8 cellular contexts compared by ENCODE assay signal in genomic region chr1:46616277-46617107, GRCh38. TPM values are rescaled to one million over a fixed set of nuclear protein-coding genes. Genes with fewer than 3 reads are reported as not detected.
DNase-seq lines count a peak whose midpoint lies in the region; ATAC-seq and TF ChIP-seq lines count a peak whose summit lies in the region.

Gene MOB3C, minus strand, starts transcription at chr1:46616811. Its CDS starts 3,490 bp downstream, at chr1:46613321.

- CTCF ChIA-PET in T-cell (lab: Charles Lee), result interaction anchor here (0.6 to 1.8 kb wide), 9 partner anchors 10 to 646 kb away, joined by 3 to 11 read pairs (median 4); partner anchors contain the start of gene MKNK1 (in 2 of the 2)

- no peaks in the 10 kb centered on the region for H3K4me1 ChIP-seq in BE2C
- peaks cover 34 to 48% of the 10 kb centered on the region in 2 donors for H3K4me1 ChIP-seq in adrenal gland (replicated peaks in 1 of 2)
- H3K4me1 ChIP-seq in heart right ventricle, result peaks cover 25 to 54% (median 51%) of the 10 kb centered on the region in 9 donors
- H3K4me1 ChIP-seq in upper lobe of right lung, result peaks cover 49% of the 10 kb centered on the region

- peak within 1 kb of the TSS; percentile 89 to 97 for H3K27ac Mint-ChIP-seq in T-cell
- peak within 1 kb of the TSS; percentile 89 for H3K27ac Mint-ChIP-seq in progenitor cell of endocrine pancreas

- POLR2A ChIA-PET in T-cell (lab: Charles Lee), result interaction anchor here (0.6 to 1.1 kb wide), 3 partner anchors 11 to 33 kb away, joined by 4 read pairs; partner anchors contain the start of gene MKNK1 (in 1 of the 2)

- intact Hi-C loops in adrenal gland (cut with DNase I) (loop anchor here in 1 of 2 donors (10.0 kb wide), 1 partner anchor 98 kb away; the partner anchor contains the start of gene EFCAB14), heart right ventricle (cut with DNase I) (loop anchor here in 4 of 10 donors (5.0 to 10.0 kb wide), 3 partner anchors 48 to 101 kb away; partner anchors contain the start of genes ATPAF1 (in 3 of the 4) and EFCAB14 (in 2 of the 4)), upper lobe of right lung (cut with DNase I) (no loop called here)

- ATAC-seq in HG03460 (IDR thresholded peaks at IDR 0.05; ENCODE audit: unreplicated experiment) (peak; percentile 61), T-cell (replicated peaks in 1 of 4) (peak; percentile 82 to 85 (median 84)), heart right ventricle (peak; percentile 89 to 93 (median 92)), upper lobe of right lung (peak; percentile 91)

- H3K4me3 Mint-ChIP-seq in T-cell (peak within 1 kb of the TSS; percentile 91 to 93 (median 92)), progenitor cell of endocrine pancreas (ENCODE audit: low read depth) (peak within 1 kb of the TSS; percentile 84)

- H3K9me3 Mint-ChIP-seq in T-cell, result no peaks in the 10 kb centered on the region
- no peaks in the 10 kb centered on the region for H3K9me3 Mint-ChIP-seq in progenitor cell of endocrine pancreas (ENCODE audit: low read depth)

- H3K27me3 ChIP-seq in BE2C (no peaks in the 10 kb centered on the region), adrenal gland (no peaks in the 10 kb centered on the region), heart right ventricle (no peaks in the 10 kb centered on the region), upper lobe of right lung (no peaks in the 10 kb centered on the region)

- H3K36me3 Mint-ChIP-seq in T-cell, result peaks cover 5% of the 10 kb centered on the region
- H3K36me3 Mint-ChIP-seq in progenitor cell of endocrine pancreas (ENCODE audit: insufficient read depth), result no peaks in the 10 kb centered on the region

- H3K27me3 Mint-ChIP-seq in T-cell, result no peaks in the 10 kb centered on the region
- H3K27me3 Mint-ChIP-seq in progenitor cell of endocrine pancreas, result peaks cover 16% of the 10 kb centered on the region

- H3K4me1 Mint-ChIP-seq in T-cell, result peaks cover 41 to 53% (median 48%) of the 10 kb centered on the region in 3 donors
- H3K4me1 Mint-ChIP-seq in progenitor cell of endocrine pancreas (ENCODE audit: low read depth), result peaks cover 20% of the 10 kb centered on the region

- TF ChIP-seq POLR2A in adrenal gland (IDR thresholded peaks at IDR 0.05), result peak; percentile 67 to 82

- H3K4me3 ChIP-seq in BE2C (ENCODE audit: low read depth, low read length), result peak within 1 kb of the TSS; percentile 58
- peak within 1 kb of the TSS; percentile 75 to 88 (median 80) for H3K4me3 ChIP-seq in adrenal gland
- H3K4me3 ChIP-seq in heart right ventricle, result peak within 1 kb of the TSS; percentile 43 to 95 (median 84)
- H3K4me3 ChIP-seq in upper lobe of right lung, result peak within 1 kb of the TSS; percentile 74

- no peaks in the 10 kb centered on the region for H3K36me3 ChIP-seq in BE2C
- H3K36me3 ChIP-seq in adrenal gland (replicated peaks in 1 of 2), result peaks cover 0 to 8% of the 10 kb centered on the region in 2 donors
- H3K36me3 ChIP-seq in heart right ventricle, result peaks cover 0 to 17% (median 0%) of the 10 kb centered on the region in 9 donors
- H3K36me3 ChIP-seq in upper lobe of right lung, result no peaks in the 10 kb centered on the region

- H3K27ac ChIP-seq in adrenal gland (peak within 1 kb of the TSS; percentile 81 to 96 (median 86)), heart right ventricle (peak within 1 kb of the TSS; percentile 56 to 98 (median 92)), upper lobe of right lung (peak within 1 kb of the TSS; percentile 88)

- peak; percentile 23 for DNase-seq in BE2C
- DNase-seq in GM19240 (ENCODE audit: insufficient read length, low spot score), result peak; percentile 48
- DNase-seq in T-cell, result peak; percentile 28 to 70 (median 56)
- peak; percentile 81 to 92 (median 85) for DNase-seq in adrenal gland
- peak; percentile 88 to 94 for DNase-seq in heart right ventricle
- peak; percentile 37 for DNase-seq in progenitor cell of endocrine pancreas (ENCODE audit: low spot score, unreplicated experiment)
- peak; percentile 91 for DNase-seq in upper lobe of right lung

- H3K9me3 ChIP-seq in BE2C (no peaks in the 10 kb centered on the region), adrenal gland (replicated peaks in 1 of 3) (no peaks in the 10 kb centered on the region), heart right ventricle (no peaks in the 10 kb centered on the region), upper lobe of right lung (no peaks in the 10 kb centered on the region)

- TF ChIP-seq CTCF in BE2C (IDR thresholded peaks at IDR 0.05; ENCODE audit: low read depth, low read length) (no peak), adrenal gland (IDR thresholded peaks at IDR 0.05) (peak in 1 of 6 experiments; percentile 12), heart right ventricle (IDR thresholded peaks at IDR 0.05) (no peak), progenitor cell of endocrine pancreas (IDR thresholded peaks at IDR 0.05; ENCODE audit: unreplicated experiment) (no peak), upper lobe of right lung (IDR thresholded peaks at IDR 0.05) (no peak)

- whole genome bisulfite sequencing in adrenal gland, 4 donors, result 0 to 1% (median 0%) methylated on average over 23 to 62 of the region's 62 CpGs
- 0 to 1% methylated on average over 58 to 62 of the region's 62 CpGs for WGBS in heart right ventricle, 2 donors

RNA-seq across cellular contexts. Expression of gene MOB3C, which starts in this region (rescaled TPM):
- polyA plus RNA-seq in BE2C (2012; ENCODE audit: insufficient read depth, insufficient read length, low read depth), result 0.17 TPM
- total RNA-seq in T-cell (10 to 100 TPM; 13.2 to 29.6 (median 24.6) TPM), adrenal gland (10 to 100 TPM in 7 of 8 donors, 1 to 10 TPM in 1; 9.9 to 29.9 (median 20.8) TPM), heart right ventricle (10 to 100 TPM in 6 of 10 donors, 1 to 10 TPM in 4; 8.6 to 16.9 (median 12.2) TPM), progenitor cell of endocrine pancreas (5.5 and 5.6 TPM in 2 replicates), upper lobe of right lung (24.6 TPM)
- polyA plus RNA-seq in adrenal gland (10 to 100 TPM in 2 of 3 donors, 1 to 10 TPM in 1; 9.3 to 15.3 (median 10.6) TPM), heart right ventricle (1 to 10 TPM; 7.9 to 9.6 TPM)

Comparison
In these comparisons a context has a peak if more than half of its experiments do, and no peak if none do; other contexts are left out.
1. Peak in every context shown above with its lines: DNase-seq, ATAC-seq, H3K4me3 ChIP-seq and H3K27ac ChIP-seq.
2. DNase-seq: peak in every context shown above with its lines; median percentile 91 in heart right ventricle; 91 in upper lobe of right lung; 85 in adrenal gland; 56 in T-cell; 48 in GM19240; 37 in progenitor cell of endocrine pancreas; 23 in BE2C.